ENCODE assay signal across 1 cellular context in the genomic region with DNA sequence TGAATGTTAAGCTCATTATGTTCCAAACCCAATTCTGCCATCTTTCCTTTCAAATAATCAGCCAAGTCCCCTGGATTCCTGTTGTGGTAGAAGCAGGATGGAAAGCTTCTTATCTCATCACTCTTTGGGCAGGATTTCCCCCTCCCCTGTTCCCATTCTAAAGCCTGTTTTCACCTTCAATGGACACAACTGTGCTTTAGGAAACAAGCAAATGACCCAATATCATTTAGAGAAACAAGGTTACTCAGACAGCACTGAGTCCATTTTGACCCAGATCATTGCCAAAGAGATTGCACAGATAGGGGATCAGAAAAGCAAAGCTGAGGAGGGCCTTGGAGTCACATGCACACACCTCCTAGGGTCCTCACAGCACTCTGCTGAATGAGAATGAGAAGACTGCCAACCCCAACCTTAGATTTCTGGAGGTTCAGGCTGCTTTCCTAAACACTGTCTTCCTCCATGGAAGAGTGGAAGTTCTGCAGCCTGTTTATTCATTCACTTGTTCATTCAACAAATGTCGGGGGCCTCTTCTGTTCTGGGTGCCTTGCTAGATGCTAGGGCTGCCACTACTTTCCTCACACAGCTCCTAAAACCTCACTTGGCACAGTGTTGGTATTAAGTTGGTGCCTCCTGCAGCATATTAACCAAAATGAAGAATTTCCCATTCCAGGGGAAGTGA.
TF ChIP-seq lines count a peak whose summit lies in the region.

No MANE protein-coding gene starts in this region.

TF ChIP-seq in SK-N-SH, 30 proteins besides CTCF, POLR2A, EP300 and RAD21 (continued from another document):
- TF ChIP-seq SMC3 (IDR thresholded peaks at IDR 0.05; ENCODE audit: low read depth, low read length) (no peak), MEF2A (IDR thresholded peaks at IDR 0.05; ENCODE audit: borderline replicate concordance, low read depth) (no peak), TEAD4 (IDR thresholded peaks at IDR 0.05; ENCODE audit: borderline replicate concordance, insufficient read depth) (no peak), EZH2phosphoT487 (IDR thresholded peaks at IDR 0.05; ENCODE audit: borderline replicate concordance, low read depth) (no peak), ELF1 (IDR thresholded peaks at IDR 0.05) (no peak), SIN3A (IDR thresholded peaks at IDR 0.05; ENCODE audit: borderline replicate concordance, low read depth, low read length) (no peak), CHD2 (IDR thresholded peaks at IDR 0.05; ENCODE audit: low read length, partially characterized antibody) (no peak), RFX5 (IDR thresholded peaks at IDR 0.05; ENCODE audit: low read length) (no peak), FOXJ3 (CRISPR knock-in tag; IDR thresholded peaks at IDR 0.05) (no peak), USF2 (IDR thresholded peaks at IDR 0.05; ENCODE audit: borderline replicate concordance, low read depth, low read length) (no peak), YY1 (IDR thresholded peaks at IDR 0.05; ENCODE audit: low read depth) (no peak), TAF1 (IDR thresholded peaks at IDR 0.05; ENCODE audit: borderline replicate concordance, low read depth, low read length) (no peak), ZBTB33 (IDR thresholded peaks at IDR 0.05; ENCODE audit: borderline replicate concordance, low read depth) (no peak), RXRA (IDR thresholded peaks at IDR 0.05; ENCODE audit: borderline replicate concordance, low read depth) (no peak)
- TF ChIP-seq, protein P1, sequence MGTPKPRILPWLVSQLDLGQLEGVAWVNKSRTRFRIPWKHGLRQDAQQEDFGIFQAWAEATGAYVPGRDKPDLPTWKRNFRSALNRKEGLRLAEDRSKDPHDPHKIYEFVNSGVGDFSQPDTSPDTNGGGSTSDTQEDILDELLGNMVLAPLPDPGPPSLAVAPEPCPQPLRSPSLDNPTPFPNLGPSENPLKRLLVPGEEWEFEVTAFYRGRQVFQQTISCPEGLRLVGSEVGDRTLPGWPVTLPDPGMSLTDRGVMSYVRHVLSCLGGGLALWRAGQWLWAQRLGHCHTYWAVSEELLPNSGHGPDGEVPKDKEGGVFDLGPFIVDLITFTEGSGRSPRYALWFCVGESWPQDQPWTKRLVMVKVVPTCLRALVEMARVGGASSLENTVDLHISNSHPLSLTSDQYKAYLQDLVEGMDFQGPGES (IDR thresholded peaks at IDR 0.05; ENCODE audit: low read depth, low read length) = no peak
- TF ChIP-seq, protein P2, sequence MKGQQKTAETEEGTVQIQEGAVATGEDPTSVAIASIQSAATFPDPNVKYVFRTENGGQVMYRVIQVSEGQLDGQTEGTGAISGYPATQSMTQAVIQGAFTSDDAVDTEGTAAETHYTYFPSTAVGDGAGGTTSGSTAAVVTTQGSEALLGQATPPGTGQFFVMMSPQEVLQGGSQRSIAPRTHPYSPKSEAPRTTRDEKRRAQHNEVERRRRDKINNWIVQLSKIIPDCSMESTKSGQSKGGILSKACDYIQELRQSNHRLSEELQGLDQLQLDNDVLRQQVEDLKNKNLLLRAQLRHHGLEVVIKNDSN (IDR thresholded peaks at IDR 0.05; ENCODE audit: borderline replicate concordance, low read depth) = no peak
